9 cellular contexts compared by ENCODE assay signal in genomic region chr12:56358836-56359532, GRCh38. TPM values are rescaled to one million over a fixed set of nuclear protein-coding genes. Genes with fewer than 3 reads are reported as not detected.
DNase-seq lines count a peak whose midpoint lies in the region; ATAC-seq and TF ChIP-seq lines count a peak whose summit lies in the region.
"Had no signal": no experiment of that assay in that cellular context is flagged by ENCODE, and none has a peak within 500 bp of the region (broad histone marks: within the 10 kb centered on the region; RNA-seq: fewer than 3 reads in every experiment).

No MANE protein-coding gene starts in this region.

- H4K20me1 ChIP-seq in smooth muscle cell (ENCODE audit: low read depth): peaks cover 26% of the 10 kb centered on the region

- H3K27ac ChIP-seq in smooth muscle cell (ENCODE audit: low read depth): peak overlapping the region; percentile 92

- no peak for ATAC-seq in GM18873 (IDR thresholded peaks at IDR 0.05; ENCODE audit: low FRiP score, unreplicated experiment)
- no peak for ATAC-seq in HG02884 (IDR thresholded peaks at IDR 0.05; ENCODE audit: unreplicated experiment)

- DNase-seq in BE2C (no peak), amniotic stem cell (lab: John Stamatoyannopoulos, UW) (peak; percentile 43), smooth muscle cell (lab: John Stamatoyannopoulos, UW; ENCODE audit: unreplicated experiment) (no peak)
- DNase-seq in Jurkat, Clone E6-1 (ENCODE audit: low read depth, low spot score): no peak
- no peak for DNase-seq in stimulated activated CD4-positive, alpha-beta T cell treated with anti-CD3 and anti-CD28 coated beads, Interleukin-4, amount 100 ng/mL, for 24 hours

- H3K4me1 ChIP-seq in BE2C: no peaks in the 10 kb centered on the region
- H3K4me1 ChIP-seq in smooth muscle cell (ENCODE audit: low read depth): peaks cover 13% of the 10 kb centered on the region

- H3K79me2 ChIP-seq in smooth muscle cell (ENCODE audit: low read depth): peaks cover 28% of the 10 kb centered on the region

- H3K36me3 ChIP-seq in BE2C (no peaks in the 10 kb centered on the region), smooth muscle cell (ENCODE audit: low read depth) (peaks cover 9% of the 10 kb centered on the region)

- no peak overlapping the region for H2AFZ ChIP-seq in smooth muscle cell (ENCODE audit: low read depth)

- H3F3A ChIP-seq in smooth muscle cell (ENCODE audit: low read depth): peaks cover 5% of the 10 kb centered on the region

- H3K9ac ChIP-seq in smooth muscle cell (ENCODE audit: low read depth): peak overlapping the region; percentile 84

- no peaks in the 10 kb centered on the region for H3K9me3 ChIP-seq in BE2C
- peaks cover 3% of the 10 kb centered on the region for H3K9me3 ChIP-seq in iPS-18c (ENCODE audit: control insufficient read depth, insufficient read depth, low read length)
- H3K9me3 ChIP-seq in smooth muscle cell (replicated peaks; ENCODE audit: low read depth): no peaks in the 10 kb centered on the region

- H3K4me3 ChIP-seq in BE2C (ENCODE audit: low read depth, low read length) (peak overlapping the region; percentile 86), iPS-18c (ENCODE audit: insufficient read depth, low read depth, low read length) (peak overlapping the region; percentile 73), smooth muscle cell (peak overlapping the region; percentile 84)
- peak overlapping the region; percentile 85 for H3K4me3 ChIP-seq in Jurkat, Clone E6-1 (ENCODE audit: low read length)

- H3K27me3 ChIP-seq in BE2C (no peaks in the 10 kb centered on the region), smooth muscle cell (ENCODE audit: low read depth) (no peaks in the 10 kb centered on the region)

- peak overlapping the region; percentile 95 for H3K4me2 ChIP-seq in smooth muscle cell

- 4% methylated on average over 1 of the region's 1 CpG for WGBS in smooth muscle cell (ENCODE audit: low lambda C conversion rate)

- TF ChIP-seq CTCF in BE2C (IDR thresholded peaks at IDR 0.05; ENCODE audit: low read depth, low read length): no peak
- TF ChIP-seq CTCF in smooth muscle cell (IDR thresholded peaks at IDR 0.05; ENCODE audit: borderline replicate concordance, insufficient read depth, poor library complexity, severe bottlenecking): no peak

RNA-seq across cellular contexts. Expression of gene STAT2, which starts 0.9 kb away (rescaled TPM):
- polyA plus RNA-seq in BE2C (2012; ENCODE audit: insufficient read depth, insufficient read length, low read depth): 7.3 TPM
- polyA plus RNA-seq in Jurkat, Clone E6-1 (2012; ENCODE audit: insufficient read depth, insufficient read length): 30.6 TPM
- 141 and 148 TPM in 2 replicates for total RNA-seq in smooth muscle cell
- polyA plus RNA-seq in smooth muscle cell: 94.6 and 108 TPM in 2 replicates

RNA-seq across cellular contexts. Expression of gene APOF, which starts 3.7 kb away (rescaled TPM):
- polyA plus RNA-seq in BE2C (2012; ENCODE audit: insufficient read depth, insufficient read length, low read depth): not detected
- not detected for polyA plus RNA-seq in Jurkat, Clone E6-1 (2012; ENCODE audit: insufficient read depth, insufficient read length)
- total RNA-seq in smooth muscle cell: not detected in 2 replicates
- polyA plus RNA-seq in smooth muscle cell: not detected in 2 replicates
- total RNA-seq: subcutaneous adipose tissue had no signal

RNA-seq across cellular contexts. Expression of gene IL23A, which starts 20.3 kb away (rescaled TPM):
- 4.0 TPM for polyA plus RNA-seq in BE2C (2012; ENCODE audit: insufficient read depth, insufficient read length, low read depth)
- 4.4 TPM for polyA plus RNA-seq in Jurkat, Clone E6-1 (2012; ENCODE audit: insufficient read depth, insufficient read length)
- total RNA-seq in smooth muscle cell: 0.54 and 1.9 TPM in 2 replicates
- 0.35 and 0.85 TPM in 2 replicates for polyA plus RNA-seq in smooth muscle cell

RNA-seq across cellular contexts. Expression of gene PAN2, which starts 25.2 kb away (rescaled TPM):
- polyA plus RNA-seq in BE2C (2012; ENCODE audit: insufficient read depth, insufficient read length, low read depth): 48.6 TPM
- polyA plus RNA-seq in Jurkat, Clone E6-1 (2012; ENCODE audit: insufficient read depth, insufficient read length): 110 TPM
- total RNA-seq in smooth muscle cell: 20.3 and 55.6 TPM in 2 replicates
- 12.9 and 14.7 TPM in 2 replicates for polyA plus RNA-seq in smooth muscle cell

RNA-seq across cellular contexts. Expression of gene CNPY2, which starts 43.2 kb away (rescaled TPM):
- 129 TPM for polyA plus RNA-seq in BE2C (2012; ENCODE audit: insufficient read depth, insufficient read length, low read depth)
- 172 TPM for polyA plus RNA-seq in Jurkat, Clone E6-1 (2012; ENCODE audit: insufficient read depth, insufficient read length)
- 147 and 171 TPM in 2 replicates for total RNA-seq in smooth muscle cell
- 334 and 342 TPM in 2 replicates for polyA plus RNA-seq in smooth muscle cell
